In the genomic region with DNA sequence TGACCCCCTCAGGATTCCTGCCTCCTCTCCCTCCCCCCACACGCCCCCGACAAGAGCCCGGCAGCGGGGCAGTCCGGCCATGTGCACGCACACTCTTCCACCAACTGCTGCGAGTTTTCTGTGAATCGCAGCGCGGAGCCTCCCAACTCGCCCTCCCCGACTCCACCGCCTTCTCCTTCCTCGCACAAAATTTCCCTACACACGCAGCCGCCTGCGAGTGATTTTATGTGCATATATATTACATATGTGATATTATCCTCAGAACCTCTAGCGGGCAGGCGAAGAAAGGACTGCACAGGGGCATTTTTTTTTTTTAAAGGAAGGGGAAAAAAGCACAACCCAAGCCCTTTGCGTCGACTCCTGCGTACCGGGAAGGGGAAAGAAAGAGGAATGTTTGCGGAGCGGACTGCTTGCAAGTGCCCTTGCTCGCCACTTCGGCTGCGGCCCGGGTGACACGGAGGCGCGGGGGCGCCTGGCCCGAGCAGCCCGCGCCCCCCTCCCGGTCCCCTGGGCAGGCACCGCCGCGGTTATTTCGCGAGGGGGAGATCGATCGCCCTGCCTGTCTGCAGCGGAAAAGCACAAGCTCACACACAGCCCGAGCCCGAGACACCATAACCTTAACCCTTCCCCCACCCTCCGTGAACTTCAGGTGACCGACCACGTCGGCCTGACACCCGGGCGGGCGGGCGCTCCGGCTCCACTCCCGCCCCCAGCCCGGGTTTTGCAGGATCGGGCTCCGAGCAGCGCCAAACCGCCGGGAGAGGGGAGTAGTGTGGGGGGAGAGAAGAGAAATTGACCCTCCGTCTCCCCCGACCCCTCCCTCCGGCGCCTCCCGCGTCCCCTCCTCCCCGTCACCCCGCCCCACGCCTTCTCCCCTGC, we compare ENCODE assay signal across 1 cellular context.
TF ChIP-seq lines count a peak whose summit lies in the region.

No MANE protein-coding gene starts in this region.

TF ChIP-seq in HEK293, 187 proteins besides CTCF, POLR2A, EP300 and RAD21 (continued from another document):
- TF ChIP-seq ZBTB26 (tag by site-specific recombination; optimal IDR thresholded peaks at IDR 0.05) (peak; percentile 65), ZBTB48 (tag by site-specific recombination; IDR thresholded peaks at IDR 0.05) (no peak), ZBTB20 (tag by site-specific recombination; IDR thresholded peaks at IDR 0.05) (0 out of 2 replicates have a peak, but pooled peaks have one; percentile 58), ZNF701 (tag by site-specific recombination; IDR thresholded peaks at IDR 0.05) (no peak), ZNF398 (tag by site-specific recombination; IDR thresholded peaks at IDR 0.05) (0 out of 2 replicates have a peak, but pooled peaks have one; percentile 74), ZNF391 (tag by site-specific recombination; IDR thresholded peaks at IDR 0.05; ENCODE audit: borderline replicate concordance, low read depth) (no peak), ZBTB21 (tag by site-specific recombination; IDR thresholded peaks at IDR 0.05) (no peak), ZFP37 (tag by site-specific recombination; IDR thresholded peaks at IDR 0.05) (peak; percentile 18; the same call in 1 of the 2 replicates), PATZ1 (tag by site-specific recombination; IDR thresholded peaks at IDR 0.05) (peak; percentile 50), ZXDB (tag by site-specific recombination; IDR thresholded peaks at IDR 0.05) (0 out of 2 replicates have a peak, but pooled peaks have one; percentile 36), ZFHX2 (tag by site-specific recombination; conservative IDR thresholded peaks at IDR 0.05) (peak; percentile 26; the same call in 1 of the 2 replicates), ZNF335 (tag by site-specific recombination; conservative IDR thresholded peaks at IDR 0.05) (peak; percentile 91), ZNF10 (tag by site-specific recombination; IDR thresholded peaks at IDR 0.05) (no peak), ZEB2 (tag by site-specific recombination; IDR thresholded peaks at IDR 0.05) (peak; percentile 51; the same call in 1 of the 2 replicates)
- TF ChIP-seq, protein P1, sequence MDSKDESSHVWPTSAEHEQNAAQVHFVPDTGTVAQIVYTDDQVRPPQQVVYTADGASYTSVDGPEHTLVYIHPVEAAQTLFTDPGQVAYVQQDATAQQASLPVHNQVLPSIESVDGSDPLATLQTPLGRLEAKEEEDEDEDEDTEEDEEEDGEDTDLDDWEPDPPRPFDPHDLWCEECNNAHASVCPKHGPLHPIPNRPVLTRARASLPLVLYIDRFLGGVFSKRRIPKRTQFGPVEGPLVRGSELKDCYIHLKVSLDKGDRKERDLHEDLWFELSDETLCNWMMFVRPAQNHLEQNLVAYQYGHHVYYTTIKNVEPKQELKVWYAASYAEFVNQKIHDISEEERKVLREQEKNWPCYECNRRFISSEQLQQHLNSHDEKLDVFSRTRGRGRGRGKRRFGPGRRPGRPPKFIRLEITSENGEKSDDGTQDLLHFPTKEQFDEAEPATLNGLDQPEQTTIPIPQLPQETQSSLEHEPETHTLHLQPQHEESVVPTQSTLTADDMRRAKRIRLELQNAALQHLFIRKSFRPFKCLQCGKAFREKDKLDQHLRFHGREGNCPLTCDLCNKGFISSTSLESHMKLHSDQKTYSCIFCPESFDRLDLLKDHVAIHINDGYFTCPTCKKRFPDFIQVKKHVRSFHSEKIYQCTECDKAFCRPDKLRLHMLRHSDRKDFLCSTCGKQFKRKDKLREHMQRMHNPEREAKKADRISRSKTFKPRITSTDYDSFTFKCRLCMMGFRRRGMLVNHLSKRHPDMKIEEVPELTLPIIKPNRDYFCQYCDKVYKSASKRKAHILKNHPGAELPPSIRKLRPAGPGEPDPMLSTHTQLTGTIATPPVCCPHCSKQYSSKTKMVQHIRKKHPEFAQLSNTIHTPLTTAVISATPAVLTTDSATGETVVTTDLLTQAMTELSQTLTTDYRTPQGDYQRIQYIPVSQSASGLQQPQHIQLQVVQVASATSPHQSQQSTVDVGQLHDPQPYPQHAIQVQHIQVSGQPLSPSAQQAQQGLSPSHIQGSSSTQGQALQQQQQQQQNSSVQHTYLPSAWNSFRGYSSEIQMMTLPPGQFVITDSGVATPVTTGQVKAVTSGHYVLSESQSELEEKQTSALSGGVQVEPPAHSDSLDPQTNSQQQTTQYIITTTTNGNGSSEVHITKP (tag by site-specific recombination; IDR thresholded peaks at IDR 0.05), result peak; percentile 89
